Comparison of ENCODE assay signal across 38 cellular contexts in the genomic region with DNA sequence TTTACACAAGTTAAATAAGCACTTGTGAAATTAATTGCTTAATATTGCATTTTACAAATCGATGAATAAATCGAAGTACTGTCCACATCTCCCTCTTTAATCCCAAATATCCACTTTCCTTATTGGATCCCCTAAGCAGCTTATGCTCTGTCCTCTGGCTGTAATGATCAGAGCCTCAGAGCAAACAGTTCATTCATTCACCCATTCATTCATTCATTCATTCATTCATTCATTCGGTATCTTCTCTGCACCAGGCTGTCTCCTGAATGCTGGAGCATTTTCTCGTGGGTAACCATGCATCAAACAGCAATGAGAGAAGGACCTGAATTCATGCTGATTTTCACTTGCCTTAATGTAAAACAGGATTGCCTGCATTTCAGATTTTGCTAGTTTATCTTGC.
"Had no signal": no experiment of that assay in that cellular context is flagged by ENCODE, and none has a peak within 500 bp of the region (broad histone marks: within the 10 kb centered on the region; RNA-seq: fewer than 3 reads in every experiment).

No MANE protein-coding gene starts in this region.

- H3K4me3 ChIP-seq: ascending aorta, cardiac muscle cell had no signal

- H3K4me3 Mint-ChIP-seq: activated B cell treated with CpG ODN at 0.5 μM for 24 hours; activated CD4-positive, alpha-beta memory T cell treated with anti-CD3 and anti-CD28 coated beads, Interleukin-2, amount 10 ng/mL, durations not matched to agents 7 days and 5 days; activated CD4-positive, alpha-beta T cell treated with anti-CD3 and anti-CD28 coated beads for 36 hours; activated CD4-positive, alpha-beta T cell treated with anti-CD3 and anti-CD28 coated beads, Interleukin-2, amount 10 ng/mL, durations not matched to agents 7 days and 5 days; activated CD8-positive, alpha-beta memory T cell treated with anti-CD3 and anti-CD28 coated beads, Interleukin-2, amount 10 ng/mL, durations not matched to agents 7 days and 5 days; activated CD8-positive, alpha-beta T cell treated with anti-CD3 and anti-CD28 coated beads, Interleukin-2, amount 10 ng/mL, durations not matched to agents 7 days and 5 days; activated naive CD4-positive, alpha-beta T cell treated with anti-CD3 and anti-CD28 coated beads, Interleukin-2, amount 10 ng/mL, durations not matched to agents 7 days and 5 days; activated naive CD4-positive, alpha-beta T cell treated with anti-CD3 and anti-CD28 coated beads, Interleukin-2, amount 50 U/mL, for 24 hours; activated naive CD8-positive, alpha-beta T cell; activated naive CD8-positive, alpha-beta T cell treated with anti-CD3 and anti-CD28 coated beads, Interleukin-2, amount 10 ng/mL, durations not matched to agents 7 days and 5 days; activated naive CD8-positive, alpha-beta T cell treated with anti-CD3 and anti-CD28 coated beads, Interleukin-2, amount 50 U/mL, for 24 hours; activated T-cell treated with anti-CD3 and anti-CD28 coated beads, Interleukin-2, amount 50 U/mL, for 24 hours; brain; central memory CD8-positive, alpha-beta T cell; T-helper 1 cell treated with Interleukin-12 subunit alpha and Interleukin-12 subunit beta and Interleukin-4 antibody, amounts not matched to agents 30 μg/mL and 1 μg/mL, for 36 hours; T-helper 2 cell treated with Interferon-gamma antibody and Interleukin-4, amounts not matched to agents 5 μg/mL and 100 μg/mL, for 36 hours had no signal

- H3K4me1 Mint-ChIP-seq: activated CD8-positive, alpha-beta memory T cell treated with anti-CD3 and anti-CD28 coated beads, Interleukin-2, amount 10 ng/mL, durations not matched to agents 7 days and 5 days; activated naive CD8-positive, alpha-beta T cell treated with anti-CD3 and anti-CD28 coated beads, Interleukin-2, amount 10 ng/mL, durations not matched to agents 7 days and 5 days; brain; central memory CD8-positive, alpha-beta T cell had no signal

- H3K27ac Mint-ChIP-seq: activated B cell treated with CpG ODN at 0.5 μM for 24 hours; activated CD4-positive, alpha-beta memory T cell treated with anti-CD3 and anti-CD28 coated beads, Interleukin-2, amount 10 ng/mL, durations not matched to agents 7 days and 5 days; activated CD4-positive, alpha-beta T cell treated with anti-CD3 and anti-CD28 coated beads for 36 hours; activated CD4-positive, alpha-beta T cell treated with anti-CD3 and anti-CD28 coated beads, Interleukin-2, amount 10 ng/mL, durations not matched to agents 7 days and 5 days; activated CD8-positive, alpha-beta memory T cell treated with anti-CD3 and anti-CD28 coated beads, Interleukin-2, amount 10 ng/mL, durations not matched to agents 7 days and 5 days; activated CD8-positive, alpha-beta T cell treated with anti-CD3 and anti-CD28 coated beads, Interleukin-2, amount 10 ng/mL, durations not matched to agents 7 days and 5 days; activated naive CD4-positive, alpha-beta T cell treated with anti-CD3 and anti-CD28 coated beads, Interleukin-2, amount 10 ng/mL, durations not matched to agents 7 days and 5 days; activated naive CD4-positive, alpha-beta T cell treated with anti-CD3 and anti-CD28 coated beads, Interleukin-2, amount 50 U/mL, for 24 hours; activated naive CD8-positive, alpha-beta T cell; activated naive CD8-positive, alpha-beta T cell treated with anti-CD3 and anti-CD28 coated beads, Interleukin-2, amount 10 ng/mL, durations not matched to agents 7 days and 5 days; activated naive CD8-positive, alpha-beta T cell treated with anti-CD3 and anti-CD28 coated beads, Interleukin-2, amount 50 U/mL, for 24 hours; activated T-cell treated with anti-CD3 and anti-CD28 coated beads, Interleukin-2, amount 50 U/mL, for 24 hours; activated T-helper 2 cell treated with anti-CD3 and anti-CD28 coated beads, Interferon-gamma antibody, Interleukin-2, Interleukin-4, amounts not matched to agents 10 μg/mL and 5 μg/mL and 100 μg/mL, durations not matched to agents 14 hours and 24 hours and 36 hours; brain; T-helper 1 cell treated with Interleukin-12 subunit alpha and Interleukin-12 subunit beta and Interleukin-4 antibody, amounts not matched to agents 30 μg/mL and 1 μg/mL, for 36 hours; T-helper 2 cell treated with Interferon-gamma antibody and Interleukin-4, amounts not matched to agents 5 μg/mL and 100 μg/mL, for 36 hours had no signal

- H3K4me1 ChIP-seq: ascending aorta had no signal

- H3K9me3 Mint-ChIP-seq: activated B cell treated with CpG ODN at 0.5 μM for 24 hours; activated CD4-positive, alpha-beta memory T cell treated with anti-CD3 and anti-CD28 coated beads, Interleukin-2, amount 10 ng/mL, durations not matched to agents 7 days and 5 days; activated CD4-positive, alpha-beta T cell treated with anti-CD3 and anti-CD28 coated beads, Interleukin-2, amount 10 ng/mL, durations not matched to agents 7 days and 5 days; activated naive CD4-positive, alpha-beta T cell treated with anti-CD3 and anti-CD28 coated beads, Interleukin-2, amount 10 ng/mL, durations not matched to agents 7 days and 5 days; activated naive CD4-positive, alpha-beta T cell treated with anti-CD3 and anti-CD28 coated beads, Interleukin-2, amount 50 U/mL, for 24 hours; activated naive CD8-positive, alpha-beta T cell treated with anti-CD3 and anti-CD28 coated beads, Interleukin-2, amount 10 ng/mL, durations not matched to agents 7 days and 5 days; activated naive CD8-positive, alpha-beta T cell treated with anti-CD3 and anti-CD28 coated beads, Interleukin-2, amount 50 U/mL, for 24 hours; activated T-cell treated with anti-CD3 and anti-CD28 coated beads, Interleukin-2, amount 50 U/mL, for 24 hours; activated T-helper 2 cell treated with anti-CD3 and anti-CD28 coated beads, Interferon-gamma antibody, Interleukin-2, Interleukin-4, amounts not matched to agents 10 μg/mL and 5 μg/mL and 100 μg/mL, durations not matched to agents 14 hours and 24 hours and 36 hours; brain; central memory CD8-positive, alpha-beta T cell; T-helper 1 cell treated with Interleukin-12 subunit alpha and Interleukin-12 subunit beta and Interleukin-4 antibody, amounts not matched to agents 30 μg/mL and 1 μg/mL, for 36 hours; T-helper 2 cell treated with Interferon-gamma antibody and Interleukin-4, amounts not matched to agents 5 μg/mL and 100 μg/mL, for 36 hours had no signal

- H3K36me3 Mint-ChIP-seq: activated CD8-positive, alpha-beta memory T cell treated with anti-CD3 and anti-CD28 coated beads, Interleukin-2, amount 10 ng/mL, durations not matched to agents 7 days and 5 days; activated naive CD4-positive, alpha-beta T cell treated with anti-CD3 and anti-CD28 coated beads, Interleukin-2, amount 10 ng/mL, durations not matched to agents 7 days and 5 days; activated naive CD4-positive, alpha-beta T cell treated with anti-CD3 and anti-CD28 coated beads, Interleukin-2, amount 50 U/mL, for 24 hours; activated naive CD8-positive, alpha-beta T cell treated with anti-CD3 and anti-CD28 coated beads, Interleukin-2, amount 10 ng/mL, durations not matched to agents 7 days and 5 days; brain had no signal

- H3K27ac ChIP-seq: ascending aorta, cardiac muscle cell, VCaP had no signal

- ATAC-seq: activated CD4-positive, alpha-beta T cell treated with anti-CD3 and anti-CD28 coated beads for 36 hours; activated CD4-positive, CD25-positive, alpha-beta regulatory T cell treated with anti-CD3 and anti-CD28 coated beads, Interleukin-2, amount 50 U/mL, for 24 hours; activated CD8-positive, alpha-beta memory T cell treated with anti-CD3 and anti-CD28 coated beads, Interleukin-2, amount 10 ng/mL, durations not matched to agents 7 days and 5 days; activated CD8-positive, alpha-beta T cell treated with anti-CD3 and anti-CD28 coated beads, Interleukin-2, amount 10 ng/mL, durations not matched to agents 7 days and 5 days; activated naive CD8-positive, alpha-beta T cell treated with anti-CD3 and anti-CD28 coated beads, Interleukin-2, amount 50 U/mL, for 24 hours had no signal

- DNase-seq: activated B cell treated with CpG ODN at 0.5 μM for 24 hours; activated CD4-positive, alpha-beta memory T cell treated with anti-CD3 and anti-CD28 coated beads, Interleukin-2, amount 10 ng/mL, durations not matched to agents 7 days and 5 days; activated CD4-positive, alpha-beta T cell treated with anti-CD3 and anti-CD28 coated beads for 1 hour; activated CD4-positive, alpha-beta T cell treated with anti-CD3 and anti-CD28 coated beads for 36 hours; activated CD4-positive, alpha-beta T cell treated with anti-CD3 and anti-CD28 coated beads for 48 hours; activated CD4-positive, alpha-beta T cell treated with anti-CD3 and anti-CD28 coated beads, Interleukin-2, amount 10 ng/mL, durations not matched to agents 7 days and 5 days; activated CD4-positive, alpha-beta T cell treated with anti-CD3 and anti-CD28 coated beads, Interleukin-2, amount 50 U/mL, for 48 hours; activated CD8-positive, alpha-beta memory T cell treated with anti-CD3 and anti-CD28 coated beads for 24 hours; activated CD8-positive, alpha-beta memory T cell treated with anti-CD3 and anti-CD28 coated beads, Interleukin-2, amount 10 ng/mL, durations not matched to agents 7 days and 5 days; activated CD8-positive, alpha-beta memory T cell treated with anti-CD3 and anti-CD28 coated beads, Interleukin-2, amount 50 U/mL, for 48 hours; activated CD8-positive, alpha-beta T cell treated with anti-CD3 and anti-CD28 coated beads, Interleukin-2, amount 10 ng/mL, durations not matched to agents 7 days and 5 days; activated effector memory CD4-positive, alpha-beta T cell treated with Interleukin-2 at 50 U/mL for 16 hours; activated gamma-delta T cell; activated naive CD4-positive, alpha-beta T cell treated with anti-CD3 and anti-CD28 coated beads, Interleukin-2, amount 10 ng/mL, durations not matched to agents 7 days and 5 days; activated naive CD4-positive, alpha-beta T cell treated with Interleukin-2 at 50 U/mL for 16 hours; activated naive CD8-positive, alpha-beta T cell treated with anti-CD3 and anti-CD28 coated beads, Interleukin-2, amount 10 ng/mL, durations not matched to agents 7 days and 5 days; activated naive CD8-positive, alpha-beta T cell treated with anti-CD3 and anti-CD28 coated beads, Interleukin-2, amount 50 U/mL, for 24 hours; activated T-cell treated with anti-CD3 and anti-CD28 coated beads, Interleukin-2, amount 50 U/mL, for 24 hours; activated T-cell treated with anti-CD3 and anti-CD28 coated beads, Interleukin-2, amount 50 U/mL, for 48 hours; amygdala; anterior cingulate cortex; caudate nucleus; cerebellar nuclear complex; T-helper 2 cell; T-helper 9 cell had no signal

- H3K36me3 ChIP-seq: ascending aorta, cardiac muscle cell had no signal

- H3K9me3 ChIP-seq: ascending aorta had no signal

- FAIRE-seq: bronchial epithelial cell, TTC549 had no signal

- H3K27me3 ChIP-seq: ascending aorta had no signal

- H3K27me3 Mint-ChIP-seq: activated CD4-positive, alpha-beta memory T cell treated with anti-CD3 and anti-CD28 coated beads, Interleukin-2, amount 10 ng/mL, durations not matched to agents 7 days and 5 days; activated CD8-positive, alpha-beta memory T cell treated with anti-CD3 and anti-CD28 coated beads, Interleukin-2, amount 10 ng/mL, durations not matched to agents 7 days and 5 days; activated naive CD4-positive, alpha-beta T cell treated with anti-CD3 and anti-CD28 coated beads, Interleukin-2, amount 10 ng/mL, durations not matched to agents 7 days and 5 days; activated naive CD4-positive, alpha-beta T cell treated with anti-CD3 and anti-CD28 coated beads, Interleukin-2, amount 50 U/mL, for 24 hours; activated naive CD8-positive, alpha-beta T cell treated with anti-CD3 and anti-CD28 coated beads, Interleukin-2, amount 10 ng/mL, durations not matched to agents 7 days and 5 days; activated naive CD8-positive, alpha-beta T cell treated with anti-CD3 and anti-CD28 coated beads, Interleukin-2, amount 50 U/mL, for 24 hours had no signal
